Comparison of ENCODE assay signal across 8 cellular contexts in the genomic region with DNA sequence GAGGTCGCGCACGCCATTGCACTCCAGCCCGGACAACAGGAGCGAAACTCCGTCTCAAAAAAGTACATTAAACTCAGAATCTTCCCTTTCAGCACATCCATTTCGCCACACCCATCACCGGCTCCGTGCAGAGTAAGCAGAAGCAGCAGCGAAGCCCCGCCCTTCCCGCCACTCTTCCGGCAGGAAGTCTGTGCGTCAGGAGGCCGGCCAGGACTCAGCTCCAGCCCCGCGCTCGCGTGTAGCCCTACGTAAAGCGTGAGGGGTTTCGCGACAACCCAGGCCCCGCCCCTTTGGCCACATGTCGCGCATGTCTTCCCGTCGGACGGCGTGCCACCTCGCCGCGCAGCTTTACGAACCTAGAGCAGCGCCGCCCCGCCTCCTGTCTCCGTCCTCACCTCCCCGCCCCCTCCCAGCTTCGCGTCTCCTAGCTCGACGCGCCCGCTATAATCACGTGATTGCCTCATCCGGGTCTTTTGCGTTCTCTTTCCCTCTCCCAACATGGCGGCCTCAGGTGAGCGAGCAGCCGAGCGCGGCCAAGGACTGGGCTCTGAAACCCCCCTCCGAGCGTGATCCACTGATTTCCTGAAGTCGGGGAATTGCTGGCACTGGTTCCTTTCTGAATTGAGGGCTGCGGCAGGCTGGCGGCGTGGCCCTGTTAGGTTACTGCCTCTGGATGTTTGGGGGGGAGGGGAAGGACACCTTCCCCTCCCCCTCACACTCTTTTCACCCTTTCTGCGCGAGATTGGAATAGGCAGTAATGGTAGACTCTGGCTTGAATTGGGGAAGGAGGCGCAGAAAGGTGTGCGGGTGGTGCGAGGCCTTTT. TPM values are rescaled to one million over a fixed set of nuclear protein-coding genes. Genes with fewer than 3 reads are reported as not detected.
DNase-seq lines count a peak whose midpoint lies in the region; ATAC-seq lines count a peak whose summit lies in the region.

A gene with protein sequence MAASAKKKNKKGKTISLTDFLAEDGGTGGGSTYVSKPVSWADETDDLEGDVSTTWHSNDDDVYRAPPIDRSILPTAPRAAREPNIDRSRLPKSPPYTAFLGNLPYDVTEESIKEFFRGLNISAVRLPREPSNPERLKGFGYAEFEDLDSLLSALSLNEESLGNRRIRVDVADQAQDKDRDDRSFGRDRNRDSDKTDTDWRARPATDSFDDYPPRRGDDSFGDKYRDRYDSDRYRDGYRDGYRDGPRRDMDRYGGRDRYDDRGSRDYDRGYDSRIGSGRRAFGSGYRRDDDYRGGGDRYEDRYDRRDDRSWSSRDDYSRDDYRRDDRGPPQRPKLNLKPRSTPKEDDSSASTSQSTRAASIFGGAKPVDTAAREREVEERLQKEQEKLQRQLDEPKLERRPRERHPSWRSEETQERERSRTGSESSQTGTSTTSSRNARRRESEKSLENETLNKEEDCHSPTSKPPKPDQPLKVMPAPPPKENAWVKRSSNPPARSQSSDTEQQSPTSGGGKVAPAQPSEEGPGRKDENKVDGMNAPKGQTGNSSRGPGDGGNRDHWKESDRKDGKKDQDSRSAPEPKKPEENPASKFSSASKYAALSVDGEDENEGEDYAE (plus strand): TSS at position 471 of the 824 bp plus-strand sequence. CDS start 28 bp downstream, at position 499.

- DNase-seq in C1 segment of cervical spinal cord (lab: John Stamatoyannopoulos, UW) (peak; percentile 85 to 99 (median 98)), NCI-H748 treated with DMSO at 0.1 percent for 48 hours (lab: John Stamatoyannopoulos, UW) (peak; percentile 97), dedifferentiated amniotic fluid mesenchymal stem cell (ENCODE audit: extremely low spot score) (peak; percentile 99), left lobe of liver (ENCODE audit: low spot score) (peak; percentile 100)
- DNase-seq in activated CD4-positive, alpha-beta T cell treated with anti-CD3 and anti-CD28 coated beads, Interleukin-2, amount 50 U/mL, for 24 hours (ENCODE audit: low read depth in 1 of 2, low spot score in 1 of 2) = peak; percentile 96 to 99
- DNase-seq in stimulated activated CD4-positive, alpha-beta T cell treated with anti-CD3 and anti-CD28 coated beads, Interleukin-2, amount 100 ng/mL, for 4 hours (ENCODE audit: low read depth) = peak; percentile 100

- peak; percentile 95 for ATAC-seq in GM19372 (IDR thresholded peaks at IDR 0.05; ENCODE audit: low read depth, unreplicated experiment)
- peak; percentile 68 for ATAC-seq in HG03558 (IDR thresholded peaks at IDR 0.05; ENCODE audit: extremely low read depth, unreplicated experiment)
- peak; percentile 91 for ATAC-seq in left lobe of liver

RNA-seq across cellular contexts. Expression of the gene that starts here (rescaled TPM):
- 184 TPM for total RNA-seq in left lobe of liver

Comparison
In these comparisons a context has a peak if more than half of its experiments do, and no peak if none do; other contexts are left out.
1. Peak in every context shown above with its lines: DNase-seq and ATAC-seq.